In genomic region chr16:11255737-11256656, GRCh38 we compare ENCODE assay signal across 1 cellular context.
TF ChIP-seq lines count a peak whose summit lies in the region.

SOCS1 (minus strand) TSS chr16:11256204; CDS start chr16:11255478, 726 bp downstream.

TF ChIP-seq in K562, 482 proteins besides CTCF, POLR2A, EP300 and RAD21 (continued from another document and continues in another):
- TF ChIP-seq ZNF592 (IDR thresholded peaks at IDR 0.05) (peak; percentile 52), EZH2 (IDR thresholded peaks at IDR 0.05; ENCODE audit: borderline replicate concordance, low read depth, low read length) (no peak), KDM5B (IDR thresholded peaks at IDR 0.05; ENCODE audit: insufficient replicate concordance, low read depth, low read length) (peak; percentile 97), ZBTB7A (IDR thresholded peaks at IDR 0.05; ENCODE audit: borderline replicate concordance, control insufficient read depth, low read depth, low read length) (peak; percentile 100), POLR2AphosphoS5 (IDR thresholded peaks at IDR 0.05; ENCODE audit: control insufficient read depth, insufficient read depth, low read depth, low read length) (peak; percentile 77; the same call in 1 of the 2 replicates), ZNF253 (CRISPR knock-in tag; conservative IDR thresholded peaks at IDR 0.05) (no peak), SAFB (IDR thresholded peaks at IDR 0.05; ENCODE audit: borderline replicate concordance, low read depth, low read length) (0 out of 2 replicates have a peak, but pooled peaks have one; percentile 52), JUND (IDR thresholded peaks at IDR 0.05; ENCODE audit: borderline replicate concordance, low read depth, low read length) (peak; percentile 2), JUND (tag; IDR thresholded peaks at IDR 0.05; ENCODE audit: borderline replicate concordance, low read depth, low read length) (peak; percentile 48; the same call in 1 of the 3 replicates), MXI1 (IDR thresholded peaks at IDR 0.05; ENCODE audit: low read depth, low read length) (peak; percentile 72; the same call in 1 of the 2 replicates), EGR1 (conservative IDR thresholded peaks at IDR 0.05) (no peak; the same call in 1 of the 2 replicates), GTF2E2 (tag; IDR thresholded peaks at IDR 0.05) (peak; percentile 98), MLLT1 (IDR thresholded peaks at IDR 0.05) (peak in 1 of 2 experiments; percentile 73; a peak in 2 of 4 replicates), MTA3 (IDR thresholded peaks at IDR 0.05; ENCODE audit: borderline replicate concordance) (peak; percentile 62), ARID4B (CRISPR knock-in tag; IDR thresholded peaks at IDR 0.05) (peak; percentile 96), FOXM1 (IDR thresholded peaks at IDR 0.05; ENCODE audit: low read depth) (0 out of 2 replicates have a peak, but pooled peaks have one; percentile 54), FOXM1 (CRISPR knock-in tag; IDR thresholded peaks at IDR 0.05; ENCODE audit: low read depth) (no peak), SRF (CRISPR knock-in tag; IDR thresholded peaks at IDR 0.05) (peak; percentile 2 to 53; a peak in 1 of 4 replicates), PURB (CRISPR knock-in tag; IDR thresholded peaks at IDR 0.05; ENCODE audit: low read depth) (no peak), KLF13 (tag; IDR thresholded peaks at IDR 0.05; ENCODE audit: borderline replicate concordance, low read depth) (peak; percentile 89), PKNOX1 (IDR thresholded peaks at IDR 0.05) (peak; percentile 27; the same call in 1 of the 2 replicates), RHOXF2B (CRISPR knock-in tag; conservative IDR thresholded peaks at IDR 0.05) (no peak), PRMT5 (CRISPR knock-in tag; IDR thresholded peaks at IDR 0.05) (peak; percentile 41; the same call in 1 of the 2 replicates), TCF7 (IDR thresholded peaks at IDR 0.05; ENCODE audit: borderline replicate concordance) (no peak), GABPB2 (CRISPR knock-in tag; conservative IDR thresholded peaks at IDR 0.05) (no peak), ARID3B (CRISPR knock-in tag; IDR thresholded peaks at IDR 0.05; ENCODE audit: borderline replicate concordance) (no peak), KDM2B (CRISPR knock-in tag; IDR thresholded peaks at IDR 0.05) (0 out of 2 replicates have a peak, but pooled peaks have one; percentile 35), RBM14 (IDR thresholded peaks at IDR 0.05; ENCODE audit: borderline replicate concordance, insufficient read depth, low read depth, low read length) (peak; percentile 15; the same call in 1 of the 2 replicates), ZNF12 (CRISPR knock-in tag; IDR thresholded peaks at IDR 0.05) (0 out of 2 replicates have a peak, but pooled peaks have one; percentile 34), RBM25 (IDR thresholded peaks at IDR 0.05; ENCODE audit: low read depth, low read length, severe bottlenecking) (peak; percentile 50), TBP (optimal IDR thresholded peaks at IDR 0.05; ENCODE audit: low read depth, low read length) (peak; percentile 98), GATAD2B (IDR thresholded peaks at IDR 0.05; ENCODE audit: borderline replicate concordance) (peak; percentile 99), CREM (IDR thresholded peaks at IDR 0.05; ENCODE audit: low read depth) (peak; percentile 24; the same call in 1 of the 2 replicates), CHCHD3 (CRISPR knock-in tag; IDR thresholded peaks at IDR 0.05) (no peak)
- TF ChIP-seq, protein P1, sequence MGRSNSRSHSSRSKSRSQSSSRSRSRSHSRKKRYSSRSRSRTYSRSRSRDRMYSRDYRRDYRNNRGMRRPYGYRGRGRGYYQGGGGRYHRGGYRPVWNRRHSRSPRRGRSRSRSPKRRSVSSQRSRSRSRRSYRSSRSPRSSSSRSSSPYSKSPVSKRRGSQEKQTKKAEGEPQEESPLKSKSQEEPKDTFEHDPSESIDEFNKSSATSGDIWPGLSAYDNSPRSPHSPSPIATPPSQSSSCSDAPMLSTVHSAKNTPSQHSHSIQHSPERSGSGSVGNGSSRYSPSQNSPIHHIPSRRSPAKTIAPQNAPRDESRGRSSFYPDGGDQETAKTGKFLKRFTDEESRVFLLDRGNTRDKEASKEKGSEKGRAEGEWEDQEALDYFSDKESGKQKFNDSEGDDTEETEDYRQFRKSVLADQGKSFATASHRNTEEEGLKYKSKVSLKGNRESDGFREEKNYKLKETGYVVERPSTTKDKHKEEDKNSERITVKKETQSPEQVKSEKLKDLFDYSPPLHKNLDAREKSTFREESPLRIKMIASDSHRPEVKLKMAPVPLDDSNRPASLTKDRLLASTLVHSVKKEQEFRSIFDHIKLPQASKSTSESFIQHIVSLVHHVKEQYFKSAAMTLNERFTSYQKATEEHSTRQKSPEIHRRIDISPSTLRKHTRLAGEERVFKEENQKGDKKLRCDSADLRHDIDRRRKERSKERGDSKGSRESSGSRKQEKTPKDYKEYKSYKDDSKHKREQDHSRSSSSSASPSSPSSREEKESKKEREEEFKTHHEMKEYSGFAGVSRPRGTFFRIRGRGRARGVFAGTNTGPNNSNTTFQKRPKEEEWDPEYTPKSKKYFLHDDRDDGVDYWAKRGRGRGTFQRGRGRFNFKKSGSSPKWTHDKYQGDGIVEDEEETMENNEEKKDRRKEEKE (IDR thresholded peaks at IDR 0.05; ENCODE audit: borderline replicate concordance in 1 of 2, control insufficient read depth in 1 of 2, low read depth in 2 of 2, low read length in 1 of 2) = no peak
- TF ChIP-seq, protein P2, sequence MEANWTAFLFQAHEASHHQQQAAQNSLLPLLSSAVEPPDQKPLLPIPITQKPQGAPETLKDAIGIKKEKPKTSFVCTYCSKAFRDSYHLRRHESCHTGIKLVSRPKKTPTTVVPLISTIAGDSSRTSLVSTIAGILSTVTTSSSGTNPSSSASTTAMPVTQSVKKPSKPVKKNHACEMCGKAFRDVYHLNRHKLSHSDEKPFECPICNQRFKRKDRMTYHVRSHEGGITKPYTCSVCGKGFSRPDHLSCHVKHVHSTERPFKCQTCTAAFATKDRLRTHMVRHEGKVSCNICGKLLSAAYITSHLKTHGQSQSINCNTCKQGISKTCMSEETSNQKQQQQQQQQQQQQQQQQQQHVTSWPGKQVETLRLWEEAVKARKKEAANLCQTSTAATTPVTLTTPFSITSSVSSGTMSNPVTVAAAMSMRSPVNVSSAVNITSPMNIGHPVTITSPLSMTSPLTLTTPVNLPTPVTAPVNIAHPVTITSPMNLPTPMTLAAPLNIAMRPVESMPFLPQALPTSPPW (CRISPR knock-in tag; IDR thresholded peaks at IDR 0.05) = peak; percentile 90
- TF ChIP-seq, protein P3, sequence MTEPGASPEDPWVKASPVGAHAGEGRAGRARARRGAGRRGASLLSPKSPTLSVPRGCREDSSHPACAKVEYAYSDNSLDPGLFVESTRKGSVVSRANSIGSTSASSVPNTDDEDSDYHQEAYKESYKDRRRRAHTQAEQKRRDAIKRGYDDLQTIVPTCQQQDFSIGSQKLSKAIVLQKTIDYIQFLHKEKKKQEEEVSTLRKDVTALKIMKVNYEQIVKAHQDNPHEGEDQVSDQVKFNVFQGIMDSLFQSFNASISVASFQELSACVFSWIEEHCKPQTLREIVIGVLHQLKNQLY (CRISPR knock-in tag; conservative IDR thresholded peaks at IDR 0.05) = peak in 1 of 2 experiments; percentile 75; a peak in 1 of 4 replicates
- TF ChIP-seq, protein P4, sequence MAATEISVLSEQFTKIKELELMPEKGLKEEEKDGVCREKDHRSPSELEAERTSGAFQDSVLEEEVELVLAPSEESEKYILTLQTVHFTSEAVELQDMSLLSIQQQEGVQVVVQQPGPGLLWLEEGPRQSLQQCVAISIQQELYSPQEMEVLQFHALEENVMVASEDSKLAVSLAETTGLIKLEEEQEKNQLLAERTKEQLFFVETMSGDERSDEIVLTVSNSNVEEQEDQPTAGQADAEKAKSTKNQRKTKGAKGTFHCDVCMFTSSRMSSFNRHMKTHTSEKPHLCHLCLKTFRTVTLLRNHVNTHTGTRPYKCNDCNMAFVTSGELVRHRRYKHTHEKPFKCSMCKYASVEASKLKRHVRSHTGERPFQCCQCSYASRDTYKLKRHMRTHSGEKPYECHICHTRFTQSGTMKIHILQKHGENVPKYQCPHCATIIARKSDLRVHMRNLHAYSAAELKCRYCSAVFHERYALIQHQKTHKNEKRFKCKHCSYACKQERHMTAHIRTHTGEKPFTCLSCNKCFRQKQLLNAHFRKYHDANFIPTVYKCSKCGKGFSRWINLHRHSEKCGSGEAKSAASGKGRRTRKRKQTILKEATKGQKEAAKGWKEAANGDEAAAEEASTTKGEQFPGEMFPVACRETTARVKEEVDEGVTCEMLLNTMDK (IDR thresholded peaks at IDR 0.05; ENCODE audit: borderline replicate concordance, insufficient read depth, low read depth, low read length, poor library complexity, severe bottlenecking) = peak; percentile 45
